15 cellular contexts compared by ENCODE assay signal in the genomic region with DNA sequence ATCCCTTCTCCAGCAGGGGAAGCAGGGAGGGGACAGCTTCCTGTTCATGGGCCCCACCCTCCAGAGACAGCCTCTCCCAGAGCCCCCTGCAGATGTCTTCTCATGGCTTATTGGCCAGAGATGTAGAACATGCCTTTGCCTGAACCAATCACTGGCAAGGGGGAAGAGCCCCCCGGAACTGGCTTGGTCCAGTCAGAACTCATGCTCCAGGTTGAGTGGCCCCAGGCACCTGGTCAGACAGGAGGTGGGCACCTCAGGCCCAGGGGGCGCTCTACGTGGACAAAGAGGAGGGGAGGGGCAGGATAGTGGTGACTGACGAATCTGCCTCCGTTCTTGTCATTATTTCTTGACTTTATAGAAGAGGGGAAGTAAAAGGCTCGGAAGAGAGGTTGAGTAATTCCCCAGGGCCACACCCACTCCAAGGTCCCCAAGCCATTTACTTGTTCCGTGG. TPM values are rescaled to one million over a fixed set of nuclear protein-coding genes. Genes with fewer than 3 reads are reported as not detected.
DNase-seq lines count a peak whose midpoint lies in the region; ATAC-seq, FAIRE-seq and TF ChIP-seq lines count a peak whose summit lies in the region.
"Had no signal": no experiment of that assay in that cellular context is flagged by ENCODE, and none has a peak within 500 bp of the region (broad histone marks: within the 10 kb centered on the region; RNA-seq: fewer than 3 reads in every experiment).

No MANE protein-coding gene starts in this region.

- no peak for FAIRE-seq in GM12891 (lab: Jason Lieb, UNC)

- DNase-seq in Right ventricle myocardium inferior (ENCODE audit: missing footprints) (peak; percentile 44), left cardiac atrium (no peak), SKM-1 (lab: John Stamatoyannopoulos, UW; ENCODE audit: unreplicated experiment) (peak; percentile 81), GM12891 (ENCODE audit: insufficient read length, low spot score) (no peak), NCI-H226 (no peak), Ammon's horn (ENCODE audit: low spot score) (no peak)
- DNase-seq: activated CD8-positive, alpha-beta memory T cell treated with anti-CD3 and anti-CD28 coated beads, Interleukin-2, amount 50 U/mL, for 48 hours; Calu3; cerebellar nuclear complex; IMR-90; NCI-H1694 treated with DMSO at 0.1 percent for 48 hours; NCI-H748 treated with DMSO at 0.1 percent for 48 hours had no signal

- peak overlapping the region; percentile 99 for H3K27ac ChIP-seq in layer of hippocampus (ENCODE audit: low read depth, low read length)

- intact Hi-C loops in Right ventricle myocardium inferior (cut with DNase I) (no loop called here), left cardiac atrium (cut with DNase I) (no loop called here)

- TF ChIP-seq POLR2A in GM12891 (IDR thresholded peaks at IDR 0.05; ENCODE audit: low read depth, low read length) = no peak

- ATAC-seq in Right ventricle myocardium inferior (no peak), left cardiac atrium (no peak), HG03439 (IDR thresholded peaks at IDR 0.05; ENCODE audit: unreplicated experiment) (no peak)
- ATAC-seq: left lobe of liver had no signal

- H3K27me3 ChIP-seq in layer of hippocampus (ENCODE audit: control insufficient read depth, insufficient read depth, low read length) = no peaks in the 10 kb centered on the region

TF ChIP-seq in GM12891, 5 proteins besides CTCF, POLR2A, EP300 and RAD21:
- no peak for TF ChIP-seq PAX5 (IDR thresholded peaks at IDR 0.05; ENCODE audit: insufficient read depth, low read length, severe bottlenecking)
- TF ChIP-seq POLR2AphosphoS5 (IDR thresholded peaks at IDR 0.05; ENCODE audit: low read depth, low read length) = no peak
- TF ChIP-seq SPI1 (IDR thresholded peaks at IDR 0.05; ENCODE audit: low read depth, low read length) = no peak
- no peak for TF ChIP-seq POU2F2 (IDR thresholded peaks at IDR 0.05; ENCODE audit: low read depth, low read length)
- TF ChIP-seq TAF1 (IDR thresholded peaks at IDR 0.05; ENCODE audit: low read depth, low read length) = no peak

RNA-seq across cellular contexts. Expression of a gene that starts 23.6 kb away (rescaled TPM):
- total RNA-seq in Right ventricle myocardium inferior (13.6 TPM), left cardiac atrium (1 to 10 TPM; 3.1 to 6.1 TPM)
- 4.4 TPM for polyA plus RNA-seq in GM12891 (2012; ENCODE audit: low read depth, missing spikeins)

Comparison
In these comparisons a context has a peak if more than half of its experiments do, and no peak if none do; other contexts are left out.
1. DNase-seq: peak in Right ventricle myocardium inferior (single experiment) and SKM-1 (single experiment); none in left cardiac atrium (single experiment), GM12891 (single experiment), NCI-H226 (single experiment) and Ammon's horn (single experiment).